Comparison of ENCODE assay signal across 8 cellular contexts in genomic region chr10:70131560-70131937, GRCh38. TPM values are rescaled to one million over a fixed set of nuclear protein-coding genes. Genes with fewer than 3 reads are reported as not detected.
DNase-seq lines count a peak whose midpoint lies in the region; ATAC-seq and TF ChIP-seq lines count a peak whose summit lies in the region.

No MANE protein-coding gene starts in this region.

- H3K27me3 ChIP-seq in heart right ventricle (peaks cover 0 to 6% (median 0%) of the 10 kb centered on the region in 7 donors), adipocyte (replicated peaks; ENCODE audit: control insufficient read depth, insufficient read depth, low read length) (no peaks in the 10 kb centered on the region), right lobe of liver (no peaks in the 10 kb centered on the region), upper lobe of right lung (no peaks in the 10 kb centered on the region), uterus (no peaks in the 10 kb centered on the region)

- peaks cover 0 to 12% (median 0%) of the 10 kb centered on the region in 9 donors for H3K36me3 ChIP-seq in heart right ventricle
- H3K36me3 ChIP-seq in adipocyte (ENCODE audit: control insufficient read depth, insufficient read depth, low read length, severe bottlenecking), result peaks cover 21% of the 10 kb centered on the region
- peaks cover 0 to 8% (median 0%) of the 10 kb centered on the region in 4 donors for H3K36me3 ChIP-seq in right lobe of liver
- H3K36me3 ChIP-seq in upper lobe of right lung, result peaks cover 6% of the 10 kb centered on the region
- no peaks in the 10 kb centered on the region for H3K36me3 ChIP-seq in uterus

- no peak for TF ChIP-seq CTCF in heart right ventricle (IDR thresholded peaks at IDR 0.05)
- TF ChIP-seq CTCF in right lobe of liver (IDR thresholded peaks at IDR 0.05), result no peak
- TF ChIP-seq CTCF in upper lobe of right lung (IDR thresholded peaks at IDR 0.05), result no peak
- no peak for TF ChIP-seq CTCF in uterus (IDR thresholded peaks at IDR 0.05)

- H3K4me1 ChIP-seq in heart right ventricle (peaks cover 0 to 28% (median 21%) of the 10 kb centered on the region in 9 donors), adipocyte (ENCODE audit: control insufficient read depth, insufficient read depth, low read length) (peaks cover 56% of the 10 kb centered on the region), right lobe of liver (peaks cover 0 to 28% (median 0%) of the 10 kb centered on the region in 4 donors), upper lobe of right lung (peaks cover 18% of the 10 kb centered on the region), uterus (peaks cover 0 to 5% of the 10 kb centered on the region in 2 donors)

- H3K9me3 ChIP-seq in heart right ventricle (no peaks in the 10 kb centered on the region), adipocyte (ENCODE audit: control insufficient read depth, low read length) (no peaks in the 10 kb centered on the region), right lobe of liver (no peaks in the 10 kb centered on the region), upper lobe of right lung (no peaks in the 10 kb centered on the region), uterus (no peaks in the 10 kb centered on the region)

- intact Hi-C loops in heart right ventricle (cut with DNase I) (no loop called here), left ventricle myocardium superior (cut with micrococcal nuclease) (no loop called here), right lobe of liver (cut with DNase I) (no loop called here), upper lobe of right lung (cut with DNase I) (no loop called here), uterus (cut with DNase I; ENCODE audit: low total_unique reads) (no loop called here)

- ATAC-seq in heart right ventricle, result peak in 4 of 8 donors; percentile 1 to 22 (median 12)
- no peak for ATAC-seq in left ventricle myocardium superior
- peak in 2 of 4 donors; percentile 2 to 5 for ATAC-seq in right lobe of liver
- no peak for ATAC-seq in upper lobe of right lung

- WGBS in heart right ventricle, 2 donors, result 93 to 95% methylated on average over 4 of the region's 4 CpGs
- WGBS in right lobe of liver (ENCODE audit: insufficient coverage, low coverage, low lambda C conversion rate, missing lambda C conversion rate), result no CpG with 5 or more reads among the region's 4 CpGs

- no peak for TF ChIP-seq POLR2A in right lobe of liver (IDR thresholded peaks at IDR 0.05)
- no peak for TF ChIP-seq POLR2A in uterus (IDR thresholded peaks at IDR 0.05)

- no peak for DNase-seq in heart right ventricle
- DNase-seq in left ventricle myocardium superior, result no peak
- no peak for DNase-seq in adipocyte (ENCODE audit: low read depth)
- DNase-seq in right lobe of liver, result no peak
- peak; percentile 58 for DNase-seq in upper lobe of right lung
- DNase-seq in NCI-H748 (lab: John Stamatoyannopoulos, UW; ENCODE audit: unreplicated experiment), result no peak
- no peak for DNase-seq in SKM-1 (lab: John Stamatoyannopoulos, UW; ENCODE audit: unreplicated experiment)
- DNase-seq in uterus, result no peak

- peak overlapping the region in 9 of 10 donors; percentile 22 to 91 (median 82) for H3K27ac ChIP-seq in heart right ventricle
- H3K27ac ChIP-seq in right lobe of liver, result peak overlapping the region in 1 of 3 donors; percentile 84
- peak overlapping the region; percentile 82 for H3K27ac ChIP-seq in upper lobe of right lung
- H3K27ac ChIP-seq in uterus, result peak overlapping the region in 1 of 2 donors; percentile 24

- peak overlapping the region; percentile 95 for H3K9ac ChIP-seq in adipocyte (ENCODE audit: low read length)

- H3K4me3 ChIP-seq in heart right ventricle (peak overlapping the region in 9 of 10 donors; percentile 55 to 87 (median 70)), adipocyte (ENCODE audit: low read length) (peak overlapping the region; percentile 86), right lobe of liver (peak overlapping the region; percentile 62 to 86 (median 64)), upper lobe of right lung (peak overlapping the region; percentile 80), uterus (peak overlapping the region in 1 of 2 donors; percentile 85)

RNA-seq across cellular contexts. Expression of gene AIFM2, which starts 1.1 kb away (rescaled TPM):
- total RNA-seq in heart right ventricle (10 to 100 TPM; 14.1 to 22.9 (median 17.5) TPM), left ventricle myocardium superior (16.3 TPM), right lobe of liver (10 to 100 TPM; 11.4 to 23.3 (median 18.2) TPM), upper lobe of right lung (15.4 TPM), uterus (10 to 100 TPM in 2 of 4 donors, 1 to 10 TPM in 2; 3.5 to 14.0 (median 8.5) TPM)
- polyA plus RNA-seq in heart right ventricle, result 10 to 100 TPM; 20.6 to 27.0 TPM

RNA-seq across cellular contexts. Expression of gene TYSND1, which starts 15.0 kb away (rescaled TPM):
- total RNA-seq in heart right ventricle (1 to 10 TPM; 3.5 to 6.5 (median 4.6) TPM), left ventricle myocardium superior (6.6 TPM), right lobe of liver (10 to 100 TPM in 2 of 6 experiments, 1 to 10 TPM in 4; 5.3 to 11.1 (median 8.2) TPM), upper lobe of right lung (12.5 TPM), uterus (10 to 100 TPM in 3 of 4 donors, 1 to 10 TPM in 1; 5.4 to 15.9 (median 12.7) TPM)
- 1 to 10 TPM; 2.6 to 6.1 TPM for polyA plus RNA-seq in heart right ventricle

RNA-seq across cellular contexts. Expression of gene SAR1A, which starts 38.8 kb away (rescaled TPM):
- 100 to 1,000 TPM in 4 of 10 donors, 10 to 100 TPM in 6; 67.5 to 118 (median 97.5) TPM for total RNA-seq in heart right ventricle
- polyA plus RNA-seq in heart right ventricle, result 10 to 100 TPM; 29.4 to 46.7 TPM
- total RNA-seq in left ventricle myocardium superior, result 88.1 TPM
- total RNA-seq in right lobe of liver, result 10 to 100 TPM; 35.3 to 77.5 (median 61.0) TPM
- total RNA-seq in upper lobe of right lung, result 150 TPM
- 100 to 1,000 TPM in 2 of 4 donors, 10 to 100 TPM in 2; 38.2 to 232 (median 93.6) TPM for total RNA-seq in uterus
